In genomic region chr13:98798849-98799645, GRCh38 we compare ENCODE assay signal across 26 cellular contexts. TPM values are rescaled to one million over a fixed set of nuclear protein-coding genes. Genes with fewer than 3 reads are reported as not detected.
A peak's percentile ranks its signal among the peaks of the same experiment; 100 is the strongest.
DNase-seq lines count a peak whose midpoint lies in the region; ATAC-seq, FAIRE-seq and TF ChIP-seq lines count a peak whose summit lies in the region.
"Had no signal": no experiment of that assay in that cellular context is flagged by ENCODE, and none has a peak within 500 bp of the region (broad histone marks: within the 10 kb centered on the region; RNA-seq: fewer than 3 reads in every experiment).

No MANE protein-coding gene starts in this region.

- no peaks in the 10 kb centered on the region for H4K20me1 ChIP-seq in GM23248 (ENCODE audit: insufficient read depth)

- TF ChIP-seq CTCF in astrocyte of the cerebellum (IDR thresholded peaks at IDR 0.05; ENCODE audit: low read depth, low read length, missing control alignments) (no peak), kidney (IDR thresholded peaks at IDR 0.05; ENCODE audit: borderline replicate concordance, extremely low read depth, insufficient read depth) (no peak)

- peak; percentile 90 for DNase-seq in GM23248
- peak; percentile 29 for DNase-seq in astrocyte of the cerebellum (ENCODE audit: low read depth)
- DNase-seq in kidney, result no peak
- DNase-seq in posterior cingulate gyrus, result no peak
- no peak for DNase-seq in SKM-1 treated with dmso at 0.1 percent for 144 hours (lab: John Stamatoyannopoulos, UW; ENCODE audit: unreplicated experiment)
- DNase-seq in medulla oblongata (ENCODE audit: extremely low spot score), result no peak
- DNase-seq: 8988T; activated CD8-positive, alpha-beta memory T cell treated with anti-CD3 and anti-CD28 coated beads for 24 hours; activated naive CD8-positive, alpha-beta T cell treated with anti-CD3 and anti-CD28 coated beads, Interleukin-2, amount 10 ng/mL, durations not matched to agents 7 days and 5 days; CD8-positive, alpha-beta T cell; islet precursor cell; KBM-7; midbrain; NCI-H1048; NCI-H2081; NCI-H524 treated with DMSO at 0.1 percent for 48 hours; SHP77 treated with DMSO at 0.1 percent for 48 hours; stimulated activated naive B cell treated with anti-CD40 and anti-IgM and Interleukin-4, amounts not matched to agents 10 μg/mL and 1 μg/mL and 100 μg/mL, for 72 hours; T-helper 2 cell had no signal

- H3K9ac ChIP-seq in GM23248 (no peak overlapping the region), kidney (ENCODE audit: low read length in 2 of 2) (no peak overlapping the region)

- WGBS in GM23248 (ENCODE audit: low coverage in 1 of 2, low lambda C conversion rate in 2 of 2, missing lambda C conversion rate in 2 of 2), 2 experiments, result 23 to 28% methylated on average over 5 of the region's 5 CpGs

- peaks cover 21% of the 10 kb centered on the region for H3F3A ChIP-seq in GM23248 (ENCODE audit: insufficient read depth)

- FAIRE-seq in A204.1 (lab: Jason Lieb, UNC), result peak; percentile 16
- FAIRE-seq in kidney (lab: Jason Lieb, UNC), result peak; percentile 35

- no peaks in the 10 kb centered on the region for H3K36me3 ChIP-seq in GM23248 (ENCODE audit: low read depth)
- peaks cover 11 to 14% of the 10 kb centered on the region in 2 donors for H3K36me3 ChIP-seq in kidney (ENCODE audit: control insufficient read depth in 1 of 2, insufficient read depth in 2 of 2, low read length in 2 of 2)

- H2AFZ ChIP-seq in GM23248, result no peak overlapping the region

- in situ Hi-C loops in GM23248 (cut with MboI) (no loop called here), astrocyte of the cerebellum (cut with HindIII; ENCODE audit: low sequenced_read_pairs) (no loop called here)

- no peaks in the 10 kb centered on the region for H3K79me2 ChIP-seq in GM23248 (ENCODE audit: insufficient read depth)

- H3K4me3 ChIP-seq in GM23248 (peak overlapping the region; percentile 6; the same call in 1 of the 2 replicates), astrocyte of the cerebellum (ENCODE audit: low read depth, low read length) (no peak overlapping the region), kidney (ENCODE audit: low read length in 2 of 2) (no peak overlapping the region)
- H3K4me3 ChIP-seq: tibial nerve had no signal

- peak overlapping the region; percentile 20; the same call in 1 of the 2 replicates for H3K27ac ChIP-seq in GM23248
- H3K27ac ChIP-seq in kidney (ENCODE audit: low read depth in 2 of 2, low read length in 2 of 2), result no peak overlapping the region
- H3K27ac ChIP-seq: tibial nerve had no signal

- H3K27me3 ChIP-seq in GM23248 (replicated peaks; ENCODE audit: insufficient read depth), result no peaks in the 10 kb centered on the region
- H3K27me3 ChIP-seq: tibial nerve had no signal

- ATAC-seq in HG02870 (IDR thresholded peaks at IDR 0.05; ENCODE audit: unreplicated experiment), result no peak
- ATAC-seq: CD8-positive, alpha-beta T cell; stimulated activated naive B cell treated with anti-CD40 and anti-IgM and Interleukin-4, amounts not matched to agents 10 μg/mL and 1 μg/mL and 100 μg/mL, for 72 hours; WTC11 had no signal

- H3K4me2 ChIP-seq in GM23248 (ENCODE audit: unreplicated experiment), result peak overlapping the region; percentile 32

- H3K9me3 ChIP-seq in GM23248 (ENCODE audit: low read depth) (no peaks in the 10 kb centered on the region), kidney (ENCODE audit: control insufficient read depth in 1 of 2, low read length in 2 of 2) (no peaks in the 10 kb centered on the region)
- H3K9me3 ChIP-seq: tibial nerve had no signal

- H3K4me1 ChIP-seq in GM23248 (ENCODE audit: insufficient read depth) (peaks cover 17% of the 10 kb centered on the region), kidney (ENCODE audit: control insufficient read depth in 1 of 2, insufficient read depth in 1 of 2, low read depth in 1 of 2, low read length in 2 of 2) (no peaks in the 10 kb centered on the region)

- intact Hi-C loops in kidney (cut with DNase I) (no loop called here), posterior cingulate gyrus (cut with DNase I) (no loop called here)

- H3K9me2 ChIP-seq in GM23248 (ENCODE audit: insufficient read depth), result no peaks in the 10 kb centered on the region

RNA-seq across cellular contexts. Expression of gene SLC15A1, which starts 46.6 kb away (rescaled TPM):
- total RNA-seq in GM23248 (2014; rRNA removed; shearing (Covaris generic)), result not detected in 2 replicates
- polyA plus RNA-seq in GM23248 (2016; fragmentation: Nextera tagmentation; extraction: Ambion mirVana), result not detected in 2 replicates
- 10.2 TPM for total RNA-seq in kidney
- polyA plus RNA-seq in kidney (ENCODE audit: insufficient read depth, low read depth, low replicate concordance), result 5.6 TPM
- total RNA-seq: activated naive CD8-positive, alpha-beta T cell treated with anti-CD3 and anti-CD28 coated beads, Interleukin-2, amount 10 ng/mL, durations not matched to agents 7 days and 5 days; cardiac septum; CD8-positive, alpha-beta T cell; H4; tibial nerve had no signal
- polyA plus RNA-seq: neural cell had no signal

Comparison
In these comparisons a context has a peak if more than half of its experiments do, and no peak if none do; other contexts are left out.
1. DNase-seq: peak in GM23248 (single experiment) and astrocyte of the cerebellum (single experiment); none in kidney (single experiment), posterior cingulate gyrus (0 of 10), SKM-1 treated with dmso at 0.1 percent for 144 hours (single experiment) and medulla oblongata (single experiment).
2. RNA of gene SLC15A1, which starts 46.6 kb away (total RNA-seq): 10.2 TPM in kidney (single experiment); not detected in GM23248; every median in the first group is over 10 times any median in the second.